Comparison of ENCODE assay signal across 7 cellular contexts in the genomic region with DNA sequence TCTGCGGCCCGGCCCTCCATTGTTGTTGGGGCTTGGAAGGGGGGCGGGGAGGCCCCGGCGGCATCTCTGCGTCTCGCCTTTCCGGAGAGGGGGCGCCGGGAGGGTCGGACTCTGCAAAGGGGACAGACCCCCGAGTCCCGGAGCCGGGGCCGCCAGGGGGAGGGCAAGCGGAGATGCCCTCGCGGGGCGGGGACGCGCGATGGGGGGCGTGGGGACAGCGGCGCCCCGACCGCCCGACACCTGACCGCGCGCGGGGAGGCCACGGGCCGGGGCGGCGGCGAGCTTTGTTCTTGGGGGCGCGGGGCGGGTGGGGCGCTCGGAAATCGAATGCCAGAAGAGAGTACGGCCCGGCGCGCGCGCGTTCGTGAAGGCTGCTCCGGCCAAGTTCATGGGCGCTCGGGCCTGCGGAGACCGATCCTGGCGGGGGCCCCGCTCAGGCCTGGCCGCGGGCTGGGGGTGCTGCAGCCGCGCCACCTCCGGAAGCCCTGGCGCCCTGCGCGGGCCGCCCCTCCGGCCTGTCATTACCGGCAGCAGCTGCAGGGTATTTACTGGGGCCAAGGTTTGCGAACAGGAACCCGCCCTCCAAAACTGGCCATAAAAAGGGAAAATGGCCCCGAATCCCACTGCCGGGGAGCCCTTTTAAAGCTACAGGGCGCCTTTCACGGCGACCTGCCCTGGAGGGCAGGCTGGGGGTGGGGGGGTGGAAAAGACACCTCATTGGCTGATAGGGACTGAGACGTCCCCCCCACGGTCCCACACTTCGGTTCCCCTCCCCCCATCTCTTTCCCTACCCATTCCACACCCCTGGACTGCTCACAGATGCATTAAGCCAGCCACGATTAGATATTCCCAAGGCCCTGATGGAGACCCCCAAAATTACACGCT. TPM values are rescaled to one million over a fixed set of nuclear protein-coding genes. Genes with fewer than 3 reads are reported as not detected.
DNase-seq lines count a peak whose midpoint lies in the region; ATAC-seq and TF ChIP-seq lines count a peak whose summit lies in the region.

No MANE protein-coding gene starts in this region.

- no peak overlapping the region for H3K27ac Mint-ChIP-seq in endothelial cell (ENCODE audit: unreplicated experiment)

- DNase-seq in GM13976 (ENCODE audit: low spot score) (peak; percentile 76), Panc1 (ENCODE audit: low read depth, low spot score) (no peak), endothelial cell (ENCODE audit: low spot score) (no peak), osteoblast (ENCODE audit: insufficient read length, low spot score, missing footprints) (peak; percentile 93), T-helper 9 cell (no peak)

- H3K36me3 ChIP-seq in Panc1 (ENCODE audit: control insufficient read depth, insufficient read depth, low read length) = no peaks in the 10 kb centered on the region
- no peaks in the 10 kb centered on the region for H3K36me3 ChIP-seq in osteoblast (ENCODE audit: insufficient read depth, low read length)

- H3K27ac ChIP-seq in Panc1 (ENCODE audit: low read length) (no peak overlapping the region), osteoblast (ENCODE audit: low read depth, low read length) (no peak overlapping the region)

- BruUV-seq in Panc1 (replicated peaks; lab: Mats Ljungman, UMichigan) = no TSS peak

- in situ Hi-C loops in GM13976 (cut with MboI; ENCODE audit: low sequenced_read_pairs, unreplicated experiment) = loop anchor here (25.0 kb wide), 1 partner anchor 604 kb away; no protein-coding TSS in a partner anchor
- in situ Hi-C loops in Panc1 (cut with HindIII; ENCODE audit: low pct_unique_long_range_greater_than_20kb, low sequenced_read_pairs) = no loop called here

- peak overlapping the region; percentile 89 for H3K4me2 ChIP-seq in osteoblast (ENCODE audit: insufficient read depth, low read length)

- POLR2A ChIA-PET in Panc1 (lab: Charles Lee) = interaction anchor here (0.7 kb wide), 1 partner anchor 172 kb away, joined by 5 read pairs; no protein-coding TSS in a partner anchor

- H3K4me3 Mint-ChIP-seq in endothelial cell (ENCODE audit: unreplicated experiment) = peak overlapping the region; percentile 91

- no peak for ATAC-seq in Panc1
- ATAC-seq in GM21528 (IDR thresholded peaks at IDR 0.05; ENCODE audit: low FRiP score, unreplicated experiment) = no peak
- no peak for ATAC-seq in GM18861 (IDR thresholded peaks at IDR 0.05; ENCODE audit: unreplicated experiment)

- H3K79me2 ChIP-seq in osteoblast (ENCODE audit: insufficient read depth, low read length) = peaks cover 3% of the 10 kb centered on the region

- CTCF ChIA-PET in Panc1 (lab: Charles Lee) = interaction anchor here (0.6 kb wide), 1 partner anchor 1045 kb away, joined by 3 read pairs; no protein-coding TSS in a partner anchor

- peaks cover 29% of the 10 kb centered on the region for H3K27me3 Mint-ChIP-seq in endothelial cell (ENCODE audit: unreplicated experiment)

- TF ChIP-seq CTCF in GM13976 (IDR thresholded peaks at IDR 0.05; ENCODE audit: borderline replicate concordance, control extremely low read depth, extremely low read depth, insufficient read depth, missing control alignments) = no peak
- TF ChIP-seq CTCF in Panc1 (IDR thresholded peaks at IDR 0.05) = no peak
- TF ChIP-seq CTCF in endothelial cell (IDR thresholded peaks at IDR 0.05; ENCODE audit: unreplicated experiment) = no peak
- no peak for TF ChIP-seq CTCF in osteoblast (IDR thresholded peaks at IDR 0.05; ENCODE audit: extremely low read depth, low read depth, low read length)

- H4K20me1 ChIP-seq in osteoblast (ENCODE audit: insufficient read depth, low read length) = peaks cover 3% of the 10 kb centered on the region

- H3K9me3 Mint-ChIP-seq in endothelial cell (ENCODE audit: unreplicated experiment) = no peaks in the 10 kb centered on the region

- H3K36me3 Mint-ChIP-seq in endothelial cell (ENCODE audit: low read depth, unreplicated experiment) = peaks cover 10% of the 10 kb centered on the region

- H3K4me3 ChIP-seq in Panc1 (ENCODE audit: low read depth in 2 of 2, low read length in 2 of 2) (peak overlapping the region; percentile 40 to 41), osteoblast (ENCODE audit: insufficient read depth, low read length) (peak overlapping the region; percentile 74)

- H3K9me3 ChIP-seq in Panc1 (ENCODE audit: control insufficient read depth, insufficient read depth, low read depth, low read length) = no peaks in the 10 kb centered on the region
- no peaks in the 10 kb centered on the region for H3K9me3 ChIP-seq in osteoblast (ENCODE audit: low read depth, low read length)

- intact Hi-C loops in Panc1 (cut with micrococcal nuclease; ENCODE audit: unreplicated experiment) = no loop called here

- H2AFZ ChIP-seq in osteoblast (ENCODE audit: low read length) = peak overlapping the region; percentile 74

- H3K4me1 Mint-ChIP-seq in endothelial cell (ENCODE audit: unreplicated experiment) = peaks cover 15% of the 10 kb centered on the region

- H3K27me3 ChIP-seq in Panc1 (ENCODE audit: control insufficient read depth, insufficient read depth, low read length) (no peaks in the 10 kb centered on the region), osteoblast (ENCODE audit: insufficient read depth, low read length) (peaks cover 8% of the 10 kb centered on the region)

- peaks cover 12% of the 10 kb centered on the region for H3K4me1 ChIP-seq in Panc1 (ENCODE audit: control insufficient read depth, insufficient read depth, low read length)
- peaks cover 9% of the 10 kb centered on the region for H3K4me1 ChIP-seq in osteoblast (ENCODE audit: insufficient read depth, low read length)

RNA-seq across cellular contexts. Expression of gene NANOS3, which starts 11.1 kb away (rescaled TPM):
- total RNA-seq in Panc1 (2021; ENCODE audit: unreplicated experiment) = 0.33 TPM
- polyA plus RNA-seq in Panc1 (2012; ENCODE audit: insufficient read length) = 0.71 TPM
- 0.69 TPM for total RNA-seq in endothelial cell (ENCODE audit: unreplicated experiment)
- 0.59 TPM in 1 of 2 replicates, not detected in the other for total RNA-seq in osteoblast

RNA-seq across cellular contexts. Expression of gene BRME1, which starts 40.1 kb away (rescaled TPM):
- total RNA-seq in Panc1 (2021; ENCODE audit: unreplicated experiment) = 6.5 TPM
- polyA plus RNA-seq in Panc1 (2012; ENCODE audit: insufficient read length) = 10.9 TPM
- total RNA-seq in endothelial cell (ENCODE audit: unreplicated experiment) = 3.4 TPM
- 0.59 and 0.72 TPM in 2 replicates for total RNA-seq in osteoblast

RNA-seq across cellular contexts. Expression of gene CC2D1A, which starts 40.2 kb away (rescaled TPM):
- total RNA-seq in Panc1 (2021; ENCODE audit: unreplicated experiment) = 28.0 TPM
- polyA plus RNA-seq in Panc1 (2012; ENCODE audit: insufficient read length) = 30.8 TPM
- 17.1 TPM for total RNA-seq in endothelial cell (ENCODE audit: unreplicated experiment)
- total RNA-seq in osteoblast = 19.2 and 22.4 TPM in 2 replicates

Comparison
In these comparisons a context has a peak if more than half of its experiments do, and no peak if none do; other contexts are left out.
1. DNase-seq: peak in GM13976 (single experiment) and osteoblast (single experiment); none in Panc1 (single experiment), endothelial cell (single experiment) and T-helper 9 cell (single experiment).